13 cellular contexts compared by ENCODE assay signal in the genomic region with DNA sequence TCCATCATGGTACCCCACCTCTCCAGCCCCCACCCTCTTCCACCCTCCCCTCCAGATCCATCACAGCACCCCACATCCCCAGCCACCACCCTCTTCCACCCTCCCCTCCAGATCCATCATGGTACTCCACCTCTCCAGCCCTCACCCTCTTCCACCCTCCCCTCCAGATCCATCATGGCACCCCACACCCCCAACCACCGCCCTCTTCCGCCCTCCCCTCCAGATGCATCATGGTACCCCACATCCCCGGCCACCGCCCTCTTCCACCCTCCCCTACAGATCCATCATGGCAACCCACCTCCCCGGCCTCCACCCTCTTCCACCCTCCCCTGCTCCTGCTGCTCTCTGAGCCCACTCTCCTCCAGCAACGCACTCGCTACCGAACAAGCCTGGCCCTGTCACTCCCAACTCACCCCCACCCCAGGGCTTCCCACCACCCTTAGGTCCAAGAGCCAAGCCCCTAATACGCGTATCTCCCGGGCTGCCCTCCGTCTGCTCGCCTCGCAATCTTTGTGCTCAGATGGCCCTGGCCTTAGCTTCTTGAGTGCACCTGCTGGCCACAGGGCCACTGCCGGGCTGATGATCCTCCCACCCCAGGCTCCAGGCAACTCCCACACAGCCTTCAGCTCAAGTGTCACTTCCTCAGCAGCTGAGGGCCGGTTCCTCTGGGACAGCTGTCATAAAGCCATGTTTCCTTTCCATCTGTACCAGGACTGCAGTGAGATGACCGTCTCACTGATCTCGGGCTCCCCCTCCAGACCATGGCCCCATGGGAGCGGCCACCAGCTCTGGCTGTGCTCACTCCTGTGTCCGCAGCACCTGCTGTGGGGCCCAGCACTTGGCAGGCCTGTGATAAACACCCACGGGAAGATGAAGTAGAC. TPM values are rescaled to one million over a fixed set of nuclear protein-coding genes. Genes with fewer than 3 reads are reported as not detected.
DNase-seq lines count a peak whose midpoint lies in the region; ATAC-seq and TF ChIP-seq lines count a peak whose summit lies in the region.
"Had no signal": no experiment of that assay in that cellular context is flagged by ENCODE, and none has a peak within 500 bp of the region (broad histone marks: within the 10 kb centered on the region; RNA-seq: fewer than 3 reads in every experiment).

No MANE protein-coding gene starts in this region.

- H2BK120ac ChIP-seq in neuronal stem cell (ENCODE audit: low read depth, low read length): no peak overlapping the region

- H3K4me3 ChIP-seq in GM12865 (ENCODE audit: low read depth, low read length) (no peak overlapping the region), neuronal stem cell (ENCODE audit: low read length in 2 of 2) (peak overlapping the region in 1 of 2 donors; percentile 9)
- H3K4me3 ChIP-seq: Peyer's patch, suprapubic skin had no signal

- peak; percentile 20 for DNase-seq in GM12865 (ENCODE audit: low read depth)
- DNase-seq in NCI-H146 treated with DMSO at 0.1 percent for 48 hours (lab: John Stamatoyannopoulos, UW; ENCODE audit: unreplicated experiment): peak; percentile 19
- no peak for DNase-seq in activated naive CD8-positive, alpha-beta T cell treated with anti-CD3 and anti-CD28 coated beads, Interleukin-2, amount 50 U/mL, for 24 hours
- DNase-seq in neuronal stem cell (ENCODE audit: low spot score): no peak
- DNase-seq in hepatic stellate cell (ENCODE audit: low spot score): no peak
- no peak for DNase-seq in activated CD4-positive, alpha-beta T cell treated with anti-CD3 and anti-CD28 coated beads, Interleukin-2, amount 50 U/mL, for 48 hours
- DNase-seq: activated CD4-positive, alpha-beta T cell treated with anti-CD3 and anti-CD28 coated beads, Interleukin-2, amount 50 U/mL, for 1 hour; GDM1; mesendoderm had no signal

- no peaks in the 10 kb centered on the region for H3K9me3 Mint-ChIP-seq in activated naive CD8-positive, alpha-beta T cell treated with anti-CD3 and anti-CD28 coated beads, Interleukin-2, amount 50 U/mL, for 24 hours

- H3K4me1 ChIP-seq in neuronal stem cell (ENCODE audit: control insufficient read depth in 2 of 2, insufficient read depth in 1 of 2, low read depth in 1 of 2, low read length in 2 of 2): no peaks in the 10 kb centered on the region

- H2BK15ac ChIP-seq in neuronal stem cell (ENCODE audit: low read length): no peak overlapping the region

- no peak overlapping the region for H2BK5ac ChIP-seq in neuronal stem cell (ENCODE audit: low read length)

- H3K4me2 ChIP-seq in neuronal stem cell (ENCODE audit: insufficient read depth, low read length, poor library complexity, severe bottlenecking): no peak overlapping the region

- no peak overlapping the region for H3K4ac ChIP-seq in neuronal stem cell (ENCODE audit: low read length)

- H3K79me1 ChIP-seq in neuronal stem cell (ENCODE audit: low read depth, low read length): peaks cover 1% of the 10 kb centered on the region

- H3K9me3 ChIP-seq in neuronal stem cell (replicated peaks in 1 of 2; ENCODE audit: control insufficient read depth in 2 of 2, insufficient read depth in 1 of 2, low read depth in 1 of 2, low read length in 2 of 2): no peaks in the 10 kb centered on the region
- H3K9me3 ChIP-seq: Peyer's patch, suprapubic skin had no signal

- TF ChIP-seq CTCF in GM12865 (IDR thresholded peaks at IDR 0.05; ENCODE audit: insufficient read depth, low read depth, low read length, missing control alignments): no peak

- no peak overlapping the region for H4K91ac ChIP-seq in neuronal stem cell (ENCODE audit: low read depth, low read length, poor library complexity)

- ATAC-seq in activated naive CD8-positive, alpha-beta T cell treated with anti-CD3 and anti-CD28 coated beads, Interleukin-2, amount 50 U/mL, for 24 hours: no peak
- ATAC-seq in GM18498 (IDR thresholded peaks at IDR 0.05; ENCODE audit: unreplicated experiment) (no peak), HG02571 (IDR thresholded peaks at IDR 0.05; ENCODE audit: unreplicated experiment) (no peak)

- no peak overlapping the region for H4K8ac ChIP-seq in neuronal stem cell (ENCODE audit: low read depth, low read length)

- H3K27me3 ChIP-seq in neuronal stem cell (ENCODE audit: control insufficient read depth in 3 of 3, insufficient read depth in 3 of 3, low read depth in 1 of 3, low read length in 3 of 3): no peaks in the 10 kb centered on the region
- H3K27me3 ChIP-seq: Peyer's patch, suprapubic skin had no signal

- peaks cover 41% of the 10 kb centered on the region for H3K36me3 Mint-ChIP-seq in activated naive CD8-positive, alpha-beta T cell treated with anti-CD3 and anti-CD28 coated beads, Interleukin-2, amount 50 U/mL, for 24 hours (ENCODE audit: low read depth)

- H3K27ac Mint-ChIP-seq in activated naive CD8-positive, alpha-beta T cell treated with anti-CD3 and anti-CD28 coated beads, Interleukin-2, amount 50 U/mL, for 24 hours: peak overlapping the region; percentile 33

- H3K14ac ChIP-seq in neuronal stem cell (ENCODE audit: low read length): no peak overlapping the region

- H3K9ac ChIP-seq in neuronal stem cell (ENCODE audit: low read depth, low read length, poor library complexity): no peak overlapping the region

- H3K23ac ChIP-seq in neuronal stem cell (ENCODE audit: low read depth, low read length, poor library complexity): no peak overlapping the region

- no peaks in the 10 kb centered on the region for H3K27me3 Mint-ChIP-seq in activated naive CD8-positive, alpha-beta T cell treated with anti-CD3 and anti-CD28 coated beads, Interleukin-2, amount 50 U/mL, for 24 hours

- peaks cover 14 to 62% of the 10 kb centered on the region in 2 donors for H3K36me3 ChIP-seq in neuronal stem cell (replicated peaks in 1 of 2; ENCODE audit: control insufficient read depth in 2 of 2, insufficient read depth in 2 of 2, low read length in 2 of 2)

- H2AK5ac ChIP-seq in neuronal stem cell (ENCODE audit: low read depth, low read length): no peak overlapping the region

- H3K4me1 Mint-ChIP-seq in activated naive CD8-positive, alpha-beta T cell treated with anti-CD3 and anti-CD28 coated beads, Interleukin-2, amount 50 U/mL, for 24 hours: peaks cover 67% of the 10 kb centered on the region

- H3K18ac ChIP-seq in neuronal stem cell (ENCODE audit: low read length): peak overlapping the region; percentile 2

- H2AFZ ChIP-seq in neuronal stem cell (ENCODE audit: low read length): no peak overlapping the region

- no CpG with 5 or more reads among the region's 21 CpGs for WGBS in neuronal stem cell (ENCODE audit: extremely low coverage in 2 of 2, insufficient read length in 2 of 2, insufficient replicate concordance in 1 of 2), 2 donors

- no peak overlapping the region for H2BK12ac ChIP-seq in neuronal stem cell (ENCODE audit: low read length)

- H3K27ac ChIP-seq in neuronal stem cell (replicated peaks; ENCODE audit: low read length): no peak overlapping the region
- H3K27ac ChIP-seq: suprapubic skin had no signal

- no peak overlapping the region for H3K4me3 Mint-ChIP-seq in activated naive CD8-positive, alpha-beta T cell treated with anti-CD3 and anti-CD28 coated beads, Interleukin-2, amount 50 U/mL, for 24 hours

RNA-seq across cellular contexts. Expression of a gene that starts 25.5 kb away (rescaled TPM):
- 5.1 TPM for polyA plus RNA-seq in neuronal stem cell (2013, experiment 1 of 2)
- polyA plus RNA-seq in neuronal stem cell (2013, experiment 2 of 2): 4.5 TPM

RNA-seq across cellular contexts. Expression of a gene that starts 39.7 kb away (rescaled TPM):
- 54.4 TPM for polyA plus RNA-seq in neuronal stem cell (2013, experiment 1 of 2)
- polyA plus RNA-seq in neuronal stem cell (2013, experiment 2 of 2): 52.8 TPM

Comparison
In these comparisons a context has a peak if more than half of its experiments do, and no peak if none do; other contexts are left out.
1. DNase-seq: peak in GM12865 (single experiment) and NCI-H146 treated with DMSO at 0.1 percent for 48 hours (single experiment); none in activated naive CD8-positive, alpha-beta T cell treated with anti-CD3 and anti-CD28 coated beads, Interleukin-2, amount 50 U/mL, for 24 hours (single experiment), neuronal stem cell (single experiment), hepatic stellate cell (single experiment) and activated CD4-positive, alpha-beta T cell treated with anti-CD3 and anti-CD28 coated beads, Interleukin-2, amount 50 U/mL, for 48 hours (0 of 2).